Comparison of ENCODE assay signal across 1 cellular context in the genomic region with DNA sequence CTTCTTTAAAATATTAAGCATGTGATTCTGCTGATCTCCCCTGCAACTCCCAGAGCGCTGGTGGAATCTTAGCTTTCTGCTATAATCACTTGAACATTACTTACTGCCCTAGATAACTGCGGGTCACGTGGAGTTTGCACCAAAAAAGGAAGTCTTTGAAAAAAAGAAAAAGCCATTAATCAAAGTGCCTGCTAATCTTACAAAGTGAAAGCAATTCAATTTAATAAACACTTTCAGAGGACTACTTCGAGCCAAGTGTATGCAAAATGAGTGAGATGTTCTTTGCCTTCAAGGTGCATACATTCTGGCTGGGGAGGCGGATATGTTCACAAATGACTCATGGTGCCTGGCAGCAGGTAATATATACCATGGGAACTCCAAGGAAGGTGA.
TF ChIP-seq lines count a peak whose summit lies in the region.

No MANE protein-coding gene starts in this region.

TF ChIP-seq in GM23338, 12 proteins besides CTCF, POLR2A, EP300 and RAD21 (continued from another document):
- TF ChIP-seq, protein P1, sequence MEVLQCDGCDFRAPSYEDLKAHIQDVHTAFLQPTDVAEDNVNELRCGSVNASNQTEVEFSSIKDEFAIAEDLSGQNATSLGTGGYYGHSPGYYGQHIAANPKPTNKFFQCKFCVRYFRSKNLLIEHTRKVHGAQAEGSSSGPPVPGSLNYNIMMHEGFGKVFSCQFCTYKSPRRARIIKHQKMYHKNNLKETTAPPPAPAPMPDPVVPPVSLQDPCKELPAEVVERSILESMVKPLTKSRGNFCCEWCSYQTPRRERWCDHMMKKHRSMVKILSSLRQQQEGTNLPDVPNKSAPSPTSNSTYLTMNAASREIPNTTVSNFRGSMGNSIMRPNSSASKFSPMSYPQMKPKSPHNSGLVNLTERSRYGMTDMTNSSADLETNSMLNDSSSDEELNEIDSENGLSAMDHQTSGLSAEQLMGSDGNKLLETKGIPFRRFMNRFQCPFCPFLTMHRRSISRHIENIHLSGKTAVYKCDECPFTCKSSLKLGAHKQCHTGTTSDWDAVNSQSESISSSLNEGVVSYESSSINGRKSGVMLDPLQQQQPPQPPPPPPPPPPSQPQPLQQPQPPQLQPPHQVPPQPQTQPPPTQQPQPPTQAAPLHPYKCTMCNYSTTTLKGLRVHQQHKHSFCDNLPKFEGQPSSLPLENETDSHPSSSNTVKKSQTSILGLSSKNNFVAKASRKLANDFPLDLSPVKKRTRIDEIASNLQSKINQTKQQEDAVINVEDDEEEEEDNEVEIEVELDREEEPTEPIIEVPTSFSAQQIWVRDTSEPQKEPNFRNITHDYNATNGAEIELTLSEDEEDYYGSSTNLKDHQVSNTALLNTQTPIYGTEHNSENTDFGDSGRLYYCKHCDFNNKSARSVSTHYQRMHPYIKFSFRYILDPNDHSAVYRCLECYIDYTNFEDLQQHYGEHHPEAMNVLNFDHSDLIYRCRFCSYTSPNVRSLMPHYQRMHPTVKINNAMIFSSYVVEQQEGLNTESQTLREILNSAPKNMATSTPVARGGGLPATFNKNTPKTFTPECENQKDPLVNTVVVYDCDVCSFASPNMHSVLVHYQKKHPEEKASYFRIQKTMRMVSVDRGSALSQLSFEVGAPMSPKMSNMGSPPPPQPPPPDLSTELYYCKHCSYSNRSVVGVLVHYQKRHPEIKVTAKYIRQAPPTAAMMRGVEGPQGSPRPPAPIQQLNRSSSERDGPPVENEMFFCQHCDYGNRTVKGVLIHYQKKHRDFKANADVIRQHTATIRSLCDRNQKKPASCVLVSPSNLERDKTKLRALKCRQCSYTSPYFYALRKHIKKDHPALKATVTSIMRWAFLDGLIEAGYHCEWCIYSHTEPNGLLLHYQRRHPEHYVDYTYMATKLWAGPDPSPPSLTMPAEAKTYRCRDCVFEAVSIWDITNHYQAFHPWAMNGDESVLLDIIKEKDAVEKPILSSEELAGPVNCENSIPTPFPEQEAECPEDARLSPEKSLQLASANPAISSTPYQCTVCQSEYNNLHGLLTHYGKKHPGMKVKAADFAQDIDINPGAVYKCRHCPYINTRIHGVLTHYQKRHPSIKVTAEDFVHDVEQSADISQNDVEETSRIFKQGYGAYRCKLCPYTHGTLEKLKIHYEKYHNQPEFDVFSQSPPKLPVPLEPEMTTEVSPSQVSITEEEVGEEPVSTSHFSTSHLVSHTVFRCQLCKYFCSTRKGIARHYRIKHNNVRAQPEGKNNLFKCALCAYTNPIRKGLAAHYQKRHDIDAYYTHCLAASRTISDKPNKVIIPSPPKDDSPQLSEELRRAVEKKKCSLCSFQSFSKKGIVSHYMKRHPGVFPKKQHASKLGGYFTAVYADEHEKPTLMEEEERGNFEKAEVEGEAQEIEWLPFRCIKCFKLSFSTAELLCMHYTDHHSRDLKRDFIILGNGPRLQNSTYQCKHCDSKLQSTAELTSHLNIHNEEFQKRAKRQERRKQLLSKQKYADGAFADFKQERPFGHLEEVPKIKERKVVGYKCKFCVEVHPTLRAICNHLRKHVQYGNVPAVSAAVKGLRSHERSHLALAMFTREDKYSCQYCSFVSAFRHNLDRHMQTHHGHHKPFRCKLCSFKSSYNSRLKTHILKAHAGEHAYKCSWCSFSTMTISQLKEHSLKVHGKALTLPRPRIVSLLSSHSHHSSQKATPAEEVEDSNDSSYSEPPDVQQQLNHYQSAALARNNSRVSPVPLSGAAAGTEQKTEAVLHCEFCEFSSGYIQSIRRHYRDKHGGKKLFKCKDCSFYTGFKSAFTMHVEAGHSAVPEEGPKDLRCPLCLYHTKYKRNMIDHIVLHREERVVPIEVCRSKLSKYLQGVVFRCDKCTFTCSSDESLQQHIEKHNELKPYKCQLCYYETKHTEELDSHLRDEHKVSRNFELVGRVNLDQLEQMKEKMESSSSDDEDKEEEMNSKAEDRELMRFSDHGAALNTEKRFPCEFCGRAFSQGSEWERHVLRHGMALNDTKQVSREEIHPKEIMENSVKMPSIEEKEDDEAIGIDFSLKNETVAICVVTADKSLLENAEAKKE (CRISPR knock-in tag; IDR thresholded peaks at IDR 0.05): no peak
